26 cellular contexts compared by ENCODE assay signal in genomic region chr15:69631005-69631404, GRCh38.
"Had no signal": no experiment of that assay in that cellular context is flagged by ENCODE, and none has a peak within 500 bp of the region (broad histone marks: within the 10 kb centered on the region; RNA-seq: fewer than 3 reads in every experiment).

No MANE protein-coding gene starts in this region.

- H3K4me3 ChIP-seq: adrenal gland, Peyer's patch, SJSA1 had no signal

- ATAC-seq: activated T-helper 17 cell treated with anti-CD3 and anti-CD28 coated beads, Interleukin-2, amount 50 U/mL, for 72 hours; SK-N-SH treated with all-trans-retinoic acid at 6 μM for 48 hours had no signal

- H3K27me3 ChIP-seq: Peyer's patch, SJSA1 had no signal

- H3K4me1 ChIP-seq: adrenal gland, SJSA1 had no signal

- H3K36me3 ChIP-seq: adrenal gland, Peyer's patch, SJSA1 had no signal

- H3K4me1 Mint-ChIP-seq: activated T-helper 17 cell treated with anti-CD3 and anti-CD28 coated beads, Interleukin-2, amount 50 U/mL, for 72 hours had no signal

- H3K4me3 Mint-ChIP-seq: activated B cell treated with CpG ODN at 0.5 μM for 24 hours; activated CD4-positive, alpha-beta T cell treated with anti-CD3 and anti-CD28 coated beads, Interleukin-2, amount 10 ng/mL, durations not matched to agents 24 days and 14 days; activated naive CD4-positive, alpha-beta T cell treated with anti-CD3 and anti-CD28 coated beads for 36 hours; activated naive CD8-positive, alpha-beta T cell treated with anti-CD3 and anti-CD28 coated beads, Interleukin-2, amount 10 ng/mL, durations not matched to agents 7 days and 5 days; activated T-helper 17 cell treated with anti-CD3 and anti-CD28 coated beads, Interleukin-2, amount 50 U/mL, for 72 hours; T-helper 1 cell treated with Interleukin-12 subunit alpha and Interleukin-12 subunit beta and Interleukin-4 antibody, amounts not matched to agents 30 μg/mL and 1 μg/mL, for 36 hours had no signal

- H3K27ac Mint-ChIP-seq: activated B cell treated with CpG ODN at 0.5 μM for 24 hours; activated CD4-positive, alpha-beta T cell treated with anti-CD3 and anti-CD28 coated beads, Interleukin-2, amount 10 ng/mL, durations not matched to agents 24 days and 14 days; activated naive CD4-positive, alpha-beta T cell treated with anti-CD3 and anti-CD28 coated beads for 36 hours; activated naive CD8-positive, alpha-beta T cell treated with anti-CD3 and anti-CD28 coated beads, Interleukin-2, amount 10 ng/mL, durations not matched to agents 7 days and 5 days; T-helper 1 cell treated with Interleukin-12 subunit alpha and Interleukin-12 subunit beta and Interleukin-4 antibody, amounts not matched to agents 30 μg/mL and 1 μg/mL, for 36 hours had no signal

- DNase-seq: activated B cell treated with CpG ODN at 0.5 μM for 24 hours; activated CD4-positive, alpha-beta T cell treated with anti-CD3 and anti-CD28 coated beads for 1 hour; activated CD4-positive, alpha-beta T cell treated with anti-CD3 and anti-CD28 coated beads, Interleukin-2, amount 10 ng/mL, durations not matched to agents 24 days and 14 days; activated CD4-positive, alpha-beta T cell treated with anti-CD3 and anti-CD28 coated beads, Interleukin-2, amount 50 U/mL, for 48 hours; activated gamma-delta T cell; activated naive CD4-positive, alpha-beta T cell treated with anti-CD3 and anti-CD28 coated beads for 36 hours; activated naive CD8-positive, alpha-beta T cell treated with anti-CD3 and anti-CD28 coated beads, Interleukin-2, amount 10 ng/mL, durations not matched to agents 7 days and 5 days; activated T-cell treated with anti-CD3 and anti-CD28 coated beads for 4 hours; adrenal gland; anterior cingulate cortex; Karpas-422; MM.1S; NCI-H1105; NCI-H1436; NCI-H187; NCI-H2081; NCI-H446; NCI-H524; Peyer's patch; Right ventricle myocardium superior; T-helper 9 cell had no signal

- H3K9me3 ChIP-seq: adrenal gland, Peyer's patch, SJSA1 had no signal

- H3K27ac ChIP-seq: adrenal gland, Peyer's patch, RWPE1, SJSA1 had no signal

- H3K9me3 Mint-ChIP-seq: activated B cell treated with CpG ODN at 0.5 μM for 24 hours; activated naive CD4-positive, alpha-beta T cell treated with anti-CD3 and anti-CD28 coated beads for 36 hours; activated T-helper 17 cell treated with anti-CD3 and anti-CD28 coated beads, Interleukin-2, amount 50 U/mL, for 72 hours; T-helper 1 cell treated with Interleukin-12 subunit alpha and Interleukin-12 subunit beta and Interleukin-4 antibody, amounts not matched to agents 30 μg/mL and 1 μg/mL, for 36 hours had no signal
